In the genomic region with DNA sequence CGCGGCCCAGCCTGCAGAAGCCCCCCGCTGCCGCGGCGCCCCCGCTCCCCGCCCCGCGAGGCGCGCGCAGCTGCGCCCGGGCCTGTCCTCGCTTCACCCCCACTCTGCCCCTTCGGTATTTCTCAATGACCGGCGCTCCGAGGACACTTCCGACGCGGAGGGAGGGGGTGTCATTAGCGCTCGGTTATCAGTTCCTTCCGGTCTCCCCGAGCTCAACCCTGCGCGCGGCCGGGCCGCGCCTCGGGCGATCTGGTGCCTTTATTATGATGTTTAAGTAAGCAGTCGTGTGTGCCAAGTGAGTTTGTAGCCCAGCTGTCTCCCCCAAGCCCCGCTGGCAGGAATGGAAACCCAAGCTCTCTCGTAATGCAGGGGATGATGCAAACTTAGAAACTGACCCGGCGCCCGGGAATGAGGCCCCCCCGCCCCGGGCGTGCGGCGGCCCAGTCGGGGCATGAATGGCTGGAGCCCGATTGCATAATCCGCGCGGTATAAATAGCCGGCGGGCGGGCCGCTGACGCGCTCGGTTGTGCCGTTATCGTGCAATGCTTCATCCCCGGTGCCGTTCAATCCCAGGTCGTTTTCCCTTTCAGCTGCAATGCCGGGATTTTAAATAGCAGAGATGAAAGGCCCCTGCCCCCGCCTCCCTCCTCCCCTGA, we compare ENCODE assay signal across 1 cellular context.
TF ChIP-seq lines count a peak whose summit lies in the region.

No MANE protein-coding gene starts in this region.

TF ChIP-seq in K562, 482 proteins besides CTCF, POLR2A, EP300 and RAD21 (continued from another document and continues in another):
- TF ChIP-seq, protein P1, sequence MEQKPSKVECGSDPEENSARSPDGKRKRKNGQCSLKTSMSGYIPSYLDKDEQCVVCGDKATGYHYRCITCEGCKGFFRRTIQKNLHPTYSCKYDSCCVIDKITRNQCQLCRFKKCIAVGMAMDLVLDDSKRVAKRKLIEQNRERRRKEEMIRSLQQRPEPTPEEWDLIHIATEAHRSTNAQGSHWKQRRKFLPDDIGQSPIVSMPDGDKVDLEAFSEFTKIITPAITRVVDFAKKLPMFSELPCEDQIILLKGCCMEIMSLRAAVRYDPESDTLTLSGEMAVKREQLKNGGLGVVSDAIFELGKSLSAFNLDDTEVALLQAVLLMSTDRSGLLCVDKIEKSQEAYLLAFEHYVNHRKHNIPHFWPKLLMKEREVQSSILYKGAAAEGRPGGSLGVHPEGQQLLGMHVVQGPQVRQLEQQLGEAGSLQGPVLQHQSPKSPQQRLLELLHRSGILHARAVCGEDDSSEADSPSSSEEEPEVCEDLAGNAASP (IDR thresholded peaks at IDR 0.05) = no peak; the same call in 1 of the 2 replicates
- TF ChIP-seq, protein P2, sequence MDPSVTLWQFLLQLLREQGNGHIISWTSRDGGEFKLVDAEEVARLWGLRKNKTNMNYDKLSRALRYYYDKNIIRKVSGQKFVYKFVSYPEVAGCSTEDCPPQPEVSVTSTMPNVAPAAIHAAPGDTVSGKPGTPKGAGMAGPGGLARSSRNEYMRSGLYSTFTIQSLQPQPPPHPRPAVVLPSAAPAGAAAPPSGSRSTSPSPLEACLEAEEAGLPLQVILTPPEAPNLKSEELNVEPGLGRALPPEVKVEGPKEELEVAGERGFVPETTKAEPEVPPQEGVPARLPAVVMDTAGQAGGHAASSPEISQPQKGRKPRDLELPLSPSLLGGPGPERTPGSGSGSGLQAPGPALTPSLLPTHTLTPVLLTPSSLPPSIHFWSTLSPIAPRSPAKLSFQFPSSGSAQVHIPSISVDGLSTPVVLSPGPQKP (CRISPR knock-in tag; IDR thresholded peaks at IDR 0.05) = no peak
- peak; percentile 85 for TF ChIP-seq NCOR1 (IDR thresholded peaks at IDR 0.05)
- TF ChIP-seq HNRNPUL1 (IDR thresholded peaks at IDR 0.05; ENCODE audit: low read length) = no peak
- TF ChIP-seq PHF20 (IDR thresholded peaks at IDR 0.05; ENCODE audit: partially characterized antibody) = peak; percentile 19
- TF ChIP-seq HNRNPLL (IDR thresholded peaks at IDR 0.05; ENCODE audit: low read depth, low read length, poor library complexity, severe bottlenecking) = no peak
- TF ChIP-seq THRAP3 (IDR thresholded peaks at IDR 0.05; ENCODE audit: borderline replicate concordance) = no peak
- TF ChIP-seq PYGO2 (tag; IDR thresholded peaks at IDR 0.05) = no peak
- no peak for TF ChIP-seq CCAR2 (IDR thresholded peaks at IDR 0.05; ENCODE audit: low read depth, low read length)
- TF ChIP-seq CBX3 (IDR thresholded peaks at IDR 0.05; ENCODE audit: borderline replicate concordance in 1 of 2, low read length in 2 of 2) = no peak
- TF ChIP-seq, protein P3, sequence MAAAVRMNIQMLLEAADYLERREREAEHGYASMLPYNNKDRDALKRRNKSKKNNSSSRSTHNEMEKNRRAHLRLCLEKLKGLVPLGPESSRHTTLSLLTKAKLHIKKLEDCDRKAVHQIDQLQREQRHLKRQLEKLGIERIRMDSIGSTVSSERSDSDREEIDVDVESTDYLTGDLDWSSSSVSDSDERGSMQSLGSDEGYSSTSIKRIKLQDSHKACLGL (CRISPR knock-in tag; IDR thresholded peaks at IDR 0.05; ENCODE audit: borderline replicate concordance, poor library complexity, severe bottlenecking) = no peak
- TF ChIP-seq, protein P4, sequence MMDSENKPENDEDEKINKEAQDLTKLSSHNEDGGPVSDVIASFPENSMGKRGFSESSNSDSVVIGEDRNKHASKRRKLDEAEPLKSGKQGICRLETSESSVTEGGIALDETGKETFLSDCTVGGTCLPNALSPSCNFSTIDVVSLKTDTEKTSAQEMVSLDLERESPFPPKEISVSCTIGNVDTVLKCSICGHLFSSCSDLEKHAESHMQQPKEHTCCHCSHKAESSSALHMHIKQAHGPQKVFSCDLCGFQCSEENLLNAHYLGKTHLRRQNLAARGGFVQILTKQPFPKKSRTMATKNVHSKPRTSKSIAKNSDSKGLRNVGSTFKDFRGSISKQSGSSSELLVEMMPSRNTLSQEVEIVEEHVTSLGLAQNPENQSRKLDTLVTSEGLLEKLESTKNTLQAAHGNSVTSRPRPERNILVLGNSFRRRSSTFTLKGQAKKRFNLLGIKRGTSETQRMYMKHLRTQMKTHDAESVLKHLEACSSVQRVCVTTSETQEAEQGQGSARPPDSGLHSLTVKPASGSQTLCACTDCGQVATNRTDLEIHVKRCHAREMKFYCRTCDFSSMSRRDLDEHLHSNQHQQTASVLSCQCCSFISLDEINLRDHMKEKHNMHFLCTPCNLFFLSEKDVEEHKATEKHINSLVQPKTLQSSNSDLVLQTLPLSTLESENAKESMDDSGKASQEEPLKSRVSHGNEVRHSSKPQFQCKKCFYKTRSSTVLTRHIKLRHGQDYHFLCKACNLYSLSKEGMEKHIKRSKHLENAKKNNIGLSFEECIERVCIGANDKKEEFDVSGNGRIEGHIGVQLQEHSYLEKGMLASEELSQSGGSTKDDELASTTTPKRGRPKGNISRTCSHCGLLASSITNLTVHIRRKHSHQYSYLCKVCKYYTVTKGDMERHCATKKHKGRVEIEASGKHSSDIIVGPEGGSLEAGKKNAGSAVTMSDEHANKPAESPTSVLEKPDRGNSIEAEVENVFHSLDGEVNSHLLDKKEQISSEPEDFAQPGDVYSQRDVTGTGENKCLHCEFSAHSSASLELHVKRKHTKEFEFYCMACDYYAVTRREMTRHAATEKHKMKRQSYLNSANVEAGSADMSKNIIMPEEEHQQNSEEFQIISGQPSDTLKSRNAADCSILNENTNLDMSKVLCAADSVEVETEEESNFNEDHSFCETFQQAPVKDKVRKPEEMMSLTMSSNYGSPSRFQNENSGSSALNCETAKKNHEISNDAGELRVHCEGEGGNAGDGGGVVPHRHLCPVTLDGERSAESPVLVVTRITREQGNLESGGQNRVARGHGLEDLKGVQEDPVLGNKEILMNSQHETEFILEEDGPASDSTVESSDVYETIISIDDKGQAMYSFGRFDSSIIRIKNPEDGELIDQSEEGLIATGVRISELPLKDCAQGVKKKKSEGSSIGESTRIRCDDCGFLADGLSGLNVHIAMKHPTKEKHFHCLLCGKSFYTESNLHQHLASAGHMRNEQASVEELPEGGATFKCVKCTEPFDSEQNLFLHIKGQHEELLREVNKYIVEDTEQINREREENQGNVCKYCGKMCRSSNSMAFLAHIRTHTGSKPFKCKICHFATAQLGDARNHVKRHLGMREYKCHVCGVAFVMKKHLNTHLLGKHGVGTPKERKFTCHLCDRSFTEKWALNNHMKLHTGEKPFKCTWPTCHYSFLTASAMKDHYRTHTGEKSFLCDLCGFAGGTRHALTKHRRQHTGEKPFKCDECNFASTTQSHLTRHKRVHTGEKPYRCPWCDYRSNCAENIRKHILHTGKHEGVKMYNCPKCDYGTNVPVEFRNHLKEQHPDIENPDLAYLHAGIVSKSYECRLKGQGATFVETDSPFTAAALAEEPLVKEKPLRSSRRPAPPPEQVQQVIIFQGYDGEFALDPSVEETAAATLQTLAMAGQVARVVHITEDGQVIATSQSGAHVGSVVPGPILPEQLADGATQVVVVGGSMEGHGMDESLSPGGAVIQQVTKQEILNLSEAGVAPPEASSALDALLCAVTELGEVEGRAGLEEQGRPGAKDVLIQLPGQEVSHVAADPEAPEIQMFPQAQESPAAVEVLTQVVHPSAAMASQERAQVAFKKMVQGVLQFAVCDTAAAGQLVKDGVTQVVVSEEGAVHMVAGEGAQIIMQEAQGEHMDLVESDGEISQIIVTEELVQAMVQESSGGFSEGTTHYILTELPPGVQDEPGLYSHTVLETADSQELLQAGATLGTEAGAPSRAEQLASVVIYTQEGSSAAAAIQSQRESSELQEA (IDR thresholded peaks at IDR 0.05; ENCODE audit: low read depth) = no peak
- peak; percentile 50; the same call in 1 of the 2 replicates for TF ChIP-seq BCOR (IDR thresholded peaks at IDR 0.05)
- TF ChIP-seq, protein P5, sequence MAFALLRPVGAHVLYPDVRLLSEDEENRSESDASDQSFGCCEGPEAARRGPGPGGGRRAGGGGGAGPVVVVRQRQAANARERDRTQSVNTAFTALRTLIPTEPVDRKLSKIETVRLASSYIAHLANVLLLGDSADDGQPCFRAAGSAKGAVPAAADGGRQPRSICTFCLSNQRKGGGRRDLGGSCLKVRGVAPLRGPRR (CRISPR knock-in tag; IDR thresholded peaks at IDR 0.05) = no peak
- peak; percentile 97 for TF ChIP-seq SMAD4 (CRISPR knock-in tag; conservative IDR thresholded peaks at IDR 0.05)
- no peak for TF ChIP-seq RAD51 (IDR thresholded peaks at IDR 0.05; ENCODE audit: borderline replicate concordance, low read depth)
- TF ChIP-seq YY1 (IDR thresholded peaks at IDR 0.05; ENCODE audit: borderline replicate concordance in 1 of 3, control insufficient read depth in 1 of 3, extremely low read depth in 1 of 3, insufficient read depth in 3 of 3, insufficient read length in 1 of 3, insufficient replicate concordance in 2 of 3, low read depth in 1 of 3, low read length in 2 of 3) = peak; percentile 10 to 80 (median 67)
- no peak for TF ChIP-seq KAT2B (IDR thresholded peaks at IDR 0.05; ENCODE audit: low read depth, low read length)
- TF ChIP-seq ZNF324 (CRISPR knock-in tag; IDR thresholded peaks at IDR 0.05) = no peak
- TF ChIP-seq ILK (tag; IDR thresholded peaks at IDR 0.05; ENCODE audit: borderline replicate concordance, low read depth) = no peak
- TF ChIP-seq ZNF282 (CRISPR knock-in tag; IDR thresholded peaks at IDR 0.05) = no peak
- no peak for TF ChIP-seq TCFL5 (CRISPR knock-in tag; conservative IDR thresholded peaks at IDR 0.05)
- TF ChIP-seq ZNF239 (CRISPR knock-in tag; IDR thresholded peaks at IDR 0.05) = no peak
- TF ChIP-seq, protein P6, sequence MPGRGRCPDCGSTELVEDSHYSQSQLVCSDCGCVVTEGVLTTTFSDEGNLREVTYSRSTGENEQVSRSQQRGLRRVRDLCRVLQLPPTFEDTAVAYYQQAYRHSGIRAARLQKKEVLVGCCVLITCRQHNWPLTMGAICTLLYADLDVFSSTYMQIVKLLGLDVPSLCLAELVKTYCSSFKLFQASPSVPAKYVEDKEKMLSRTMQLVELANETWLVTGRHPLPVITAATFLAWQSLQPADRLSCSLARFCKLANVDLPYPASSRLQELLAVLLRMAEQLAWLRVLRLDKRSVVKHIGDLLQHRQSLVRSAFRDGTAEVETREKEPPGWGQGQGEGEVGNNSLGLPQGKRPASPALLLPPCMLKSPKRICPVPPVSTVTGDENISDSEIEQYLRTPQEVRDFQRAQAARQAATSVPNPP (IDR thresholded peaks at IDR 0.05; ENCODE audit: borderline replicate concordance, insufficient read depth, insufficient read length) = no peak
- no peak for TF ChIP-seq BDP1 (IDR thresholded peaks at IDR 0.05; ENCODE audit: insufficient read depth, insufficient read length)
- TF ChIP-seq PCBP1 (IDR thresholded peaks at IDR 0.05; ENCODE audit: low read depth, low read length, poor library complexity, severe bottlenecking) = peak; percentile 32
- TF ChIP-seq ZC3H11A (IDR thresholded peaks at IDR 0.05; ENCODE audit: low read depth, low read length) = no peak
- no peak for TF ChIP-seq GABPB2 (CRISPR knock-in tag; conservative IDR thresholded peaks at IDR 0.05)
- no peak for TF ChIP-seq TFAM (CRISPR knock-in tag; conservative IDR thresholded peaks at IDR 0.05)
- TF ChIP-seq, protein P7, sequence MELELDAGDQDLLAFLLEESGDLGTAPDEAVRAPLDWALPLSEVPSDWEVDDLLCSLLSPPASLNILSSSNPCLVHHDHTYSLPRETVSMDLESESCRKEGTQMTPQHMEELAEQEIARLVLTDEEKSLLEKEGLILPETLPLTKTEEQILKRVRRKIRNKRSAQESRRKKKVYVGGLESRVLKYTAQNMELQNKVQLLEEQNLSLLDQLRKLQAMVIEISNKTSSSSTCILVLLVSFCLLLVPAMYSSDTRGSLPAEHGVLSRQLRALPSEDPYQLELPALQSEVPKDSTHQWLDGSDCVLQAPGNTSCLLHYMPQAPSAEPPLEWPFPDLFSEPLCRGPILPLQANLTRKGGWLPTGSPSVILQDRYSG (tag; conservative IDR thresholded peaks at IDR 0.05; ENCODE audit: low read depth) = 0 out of 2 replicates have a peak, but pooled peaks have one; percentile 43
- TF ChIP-seq DMBX1 (CRISPR knock-in tag; IDR thresholded peaks at IDR 0.05; ENCODE audit: borderline replicate concordance) = 0 out of 2 replicates have a peak, but pooled peaks have one; percentile 36
- TF ChIP-seq ZNF778 (CRISPR knock-in tag; IDR thresholded peaks at IDR 0.05) = no peak
- TF ChIP-seq NBN (IDR thresholded peaks at IDR 0.05; ENCODE audit: low read depth) = peak; percentile 74; the same call in 1 of the 2 replicates
- TF ChIP-seq, protein P8, sequence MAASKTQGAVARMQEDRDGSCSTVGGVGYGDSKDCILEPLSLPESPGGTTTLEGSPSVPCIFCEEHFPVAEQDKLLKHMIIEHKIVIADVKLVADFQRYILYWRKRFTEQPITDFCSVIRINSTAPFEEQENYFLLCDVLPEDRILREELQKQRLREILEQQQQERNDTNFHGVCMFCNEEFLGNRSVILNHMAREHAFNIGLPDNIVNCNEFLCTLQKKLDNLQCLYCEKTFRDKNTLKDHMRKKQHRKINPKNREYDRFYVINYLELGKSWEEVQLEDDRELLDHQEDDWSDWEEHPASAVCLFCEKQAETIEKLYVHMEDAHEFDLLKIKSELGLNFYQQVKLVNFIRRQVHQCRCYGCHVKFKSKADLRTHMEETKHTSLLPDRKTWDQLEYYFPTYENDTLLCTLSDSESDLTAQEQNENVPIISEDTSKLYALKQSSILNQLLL (CRISPR knock-in tag; IDR thresholded peaks at IDR 0.05; ENCODE audit: borderline replicate concordance) = no peak
- TF ChIP-seq, protein P9, sequence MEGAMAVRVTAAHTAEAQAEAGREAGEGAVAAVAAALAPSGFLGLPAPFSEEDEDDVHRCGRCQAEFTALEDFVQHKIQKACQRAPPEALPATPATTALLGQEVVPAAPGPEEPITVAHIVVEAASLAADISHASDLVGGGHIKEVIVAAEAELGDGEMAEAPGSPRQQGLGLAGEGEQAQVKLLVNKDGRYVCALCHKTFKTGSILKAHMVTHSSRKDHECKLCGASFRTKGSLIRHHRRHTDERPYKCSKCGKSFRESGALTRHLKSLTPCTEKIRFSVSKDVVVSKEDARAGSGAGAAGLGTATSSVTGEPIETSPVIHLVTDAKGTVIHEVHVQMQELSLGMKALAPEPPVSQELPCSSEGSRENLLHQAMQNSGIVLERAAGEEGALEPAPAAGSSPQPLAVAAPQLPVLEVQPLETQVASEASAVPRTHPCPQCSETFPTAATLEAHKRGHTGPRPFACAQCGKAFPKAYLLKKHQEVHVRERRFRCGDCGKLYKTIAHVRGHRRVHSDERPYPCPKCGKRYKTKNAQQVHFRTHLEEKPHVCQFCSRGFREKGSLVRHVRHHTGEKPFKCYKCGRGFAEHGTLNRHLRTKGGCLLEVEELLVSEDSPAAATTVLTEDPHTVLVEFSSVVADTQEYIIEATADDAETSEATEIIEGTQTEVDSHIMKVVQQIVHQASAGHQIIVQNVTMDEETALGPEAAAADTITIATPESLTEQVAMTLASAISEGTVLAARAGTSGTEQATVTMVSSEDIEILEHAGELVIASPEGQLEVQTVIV (CRISPR knock-in tag; IDR thresholded peaks at IDR 0.05; ENCODE audit: borderline replicate concordance) = no peak
- TF ChIP-seq ZNF3 (CRISPR knock-in tag; IDR thresholded peaks at IDR 0.05) = no peak
- no peak for TF ChIP-seq ZNF354B (CRISPR knock-in tag; IDR thresholded peaks at IDR 0.05)
- peak; percentile 64 for TF ChIP-seq CREM (IDR thresholded peaks at IDR 0.05; ENCODE audit: low read depth)
- TF ChIP-seq, protein P10, sequence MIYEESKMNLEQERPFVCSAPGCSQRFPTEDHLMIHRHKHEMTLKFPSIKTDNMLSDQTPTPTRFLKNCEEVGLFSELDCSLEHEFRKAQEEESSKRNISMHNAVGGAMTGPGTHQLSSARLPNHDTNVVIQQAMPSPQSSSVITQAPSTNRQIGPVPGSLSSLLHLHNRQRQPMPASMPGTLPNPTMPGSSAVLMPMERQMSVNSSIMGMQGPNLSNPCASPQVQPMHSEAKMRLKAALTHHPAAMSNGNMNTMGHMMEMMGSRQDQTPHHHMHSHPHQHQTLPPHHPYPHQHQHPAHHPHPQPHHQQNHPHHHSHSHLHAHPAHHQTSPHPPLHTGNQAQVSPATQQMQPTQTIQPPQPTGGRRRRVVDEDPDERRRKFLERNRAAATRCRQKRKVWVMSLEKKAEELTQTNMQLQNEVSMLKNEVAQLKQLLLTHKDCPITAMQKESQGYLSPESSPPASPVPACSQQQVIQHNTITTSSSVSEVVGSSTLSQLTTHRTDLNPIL (CRISPR knock-in tag; IDR thresholded peaks at IDR 0.05) = no peak
- TF ChIP-seq CSDE1 (IDR thresholded peaks at IDR 0.05) = no peak
- no peak for TF ChIP-seq ZKSCAN8 (CRISPR knock-in tag; IDR thresholded peaks at IDR 0.05)
